Comparison of ENCODE assay signal across 15 cellular contexts in genomic region chr13:113825851-113826250, GRCh38.
"Had no signal": no experiment of that assay in that cellular context is flagged by ENCODE, and none has a peak within 500 bp of the region (broad histone marks: within the 10 kb centered on the region; RNA-seq: fewer than 3 reads in every experiment).

No MANE protein-coding gene starts in this region.

- H3K27ac ChIP-seq: colonic mucosa, transverse colon, uterus had no signal

- H3K9me3 ChIP-seq: colonic mucosa, transverse colon, uterus had no signal

- H3K27me3 ChIP-seq: colonic mucosa, transverse colon, uterus had no signal

- H3K4me1 ChIP-seq: colonic mucosa had no signal

- H3K4me3 ChIP-seq: colonic mucosa, lung, transverse colon, uterus had no signal

- H3K27ac Mint-ChIP-seq: activated CD4-positive, alpha-beta T cell treated with anti-CD3 and anti-CD28 coated beads, Interleukin-2, amount 10 ng/mL, durations not matched to agents 24 days and 14 days; activated CD8-positive, alpha-beta T cell treated with anti-CD3 and anti-CD28 coated beads, Interleukin-2, amount 10 ng/mL, durations not matched to agents 7 days and 5 days; activated naive CD4-positive, alpha-beta T cell treated with anti-CD3 and anti-CD28 coated beads for 36 hours; activated T-cell treated with anti-CD3 and anti-CD28 coated beads, Interleukin-2, amount 50 U/mL, for 24 hours; natural killer cell treated with Interleukin-12 subunit alpha and Interleukin-12 subunit beta and Interleukin-15 and Interleukin-18, amount 100 ng/mL, for 72 hours; T-cell had no signal

- H3K9me3 Mint-ChIP-seq: activated CD4-positive, alpha-beta T cell treated with anti-CD3 and anti-CD28 coated beads, Interleukin-2, amount 10 ng/mL, durations not matched to agents 24 days and 14 days; activated naive CD4-positive, alpha-beta T cell treated with anti-CD3 and anti-CD28 coated beads for 36 hours; activated T-cell treated with anti-CD3 and anti-CD28 coated beads, Interleukin-2, amount 50 U/mL, for 24 hours; central memory CD8-positive, alpha-beta T cell; natural killer cell treated with Interleukin-12 subunit alpha and Interleukin-12 subunit beta and Interleukin-15 and Interleukin-18, amount 100 ng/mL, for 72 hours; T-cell had no signal

- H3K36me3 ChIP-seq: colonic mucosa, uterus had no signal

- H3K4me3 Mint-ChIP-seq: activated CD4-positive, alpha-beta T cell treated with anti-CD3 and anti-CD28 coated beads, Interleukin-2, amount 10 ng/mL, durations not matched to agents 24 days and 14 days; activated CD8-positive, alpha-beta T cell treated with anti-CD3 and anti-CD28 coated beads, Interleukin-2, amount 10 ng/mL, durations not matched to agents 7 days and 5 days; activated naive CD4-positive, alpha-beta T cell treated with anti-CD3 and anti-CD28 coated beads for 36 hours; activated T-cell treated with anti-CD3 and anti-CD28 coated beads, Interleukin-2, amount 50 U/mL, for 24 hours; central memory CD8-positive, alpha-beta T cell; natural killer cell treated with Interleukin-12 subunit alpha and Interleukin-12 subunit beta and Interleukin-15 and Interleukin-18, amount 100 ng/mL, for 72 hours; T-cell had no signal

- H3K4me1 Mint-ChIP-seq: activated CD4-positive, alpha-beta T cell treated with anti-CD3 and anti-CD28 coated beads, Interleukin-2, amount 10 ng/mL, durations not matched to agents 24 days and 14 days had no signal

- H3K27me3 Mint-ChIP-seq: activated CD4-positive, alpha-beta T cell treated with anti-CD3 and anti-CD28 coated beads, Interleukin-2, amount 10 ng/mL, durations not matched to agents 24 days and 14 days; activated T-cell treated with anti-CD3 and anti-CD28 coated beads, Interleukin-2, amount 50 U/mL, for 24 hours; central memory CD8-positive, alpha-beta T cell; natural killer cell treated with Interleukin-12 subunit alpha and Interleukin-12 subunit beta and Interleukin-15 and Interleukin-18, amount 100 ng/mL, for 72 hours; T-cell had no signal

- DNase-seq: activated CD4-positive, alpha-beta T cell treated with anti-CD3 and anti-CD28 coated beads, Interleukin-2, amount 10 ng/mL, durations not matched to agents 24 days and 14 days; activated CD8-positive, alpha-beta T cell treated with anti-CD3 and anti-CD28 coated beads, Interleukin-2, amount 10 ng/mL, durations not matched to agents 7 days and 5 days; activated naive CD4-positive, alpha-beta T cell treated with anti-CD3 and anti-CD28 coated beads for 36 hours; activated T-cell treated with anti-CD3 and anti-CD28 coated beads, Interleukin-2, amount 50 U/mL, for 24 hours; anterior cingulate cortex; colonic mucosa; occipital lobe; retina; stimulated activated naive CD4-positive, alpha-beta T cell treated with Interleukin-2 at 50 U/mL for 16 hours; T-cell; transverse colon; uterus had no signal

- H3K36me3 Mint-ChIP-seq: natural killer cell treated with Interleukin-12 subunit alpha and Interleukin-12 subunit beta and Interleukin-15 and Interleukin-18, amount 100 ng/mL, for 72 hours had no signal
